Comparison of ENCODE assay signal across 14 cellular contexts in the genomic region with DNA sequence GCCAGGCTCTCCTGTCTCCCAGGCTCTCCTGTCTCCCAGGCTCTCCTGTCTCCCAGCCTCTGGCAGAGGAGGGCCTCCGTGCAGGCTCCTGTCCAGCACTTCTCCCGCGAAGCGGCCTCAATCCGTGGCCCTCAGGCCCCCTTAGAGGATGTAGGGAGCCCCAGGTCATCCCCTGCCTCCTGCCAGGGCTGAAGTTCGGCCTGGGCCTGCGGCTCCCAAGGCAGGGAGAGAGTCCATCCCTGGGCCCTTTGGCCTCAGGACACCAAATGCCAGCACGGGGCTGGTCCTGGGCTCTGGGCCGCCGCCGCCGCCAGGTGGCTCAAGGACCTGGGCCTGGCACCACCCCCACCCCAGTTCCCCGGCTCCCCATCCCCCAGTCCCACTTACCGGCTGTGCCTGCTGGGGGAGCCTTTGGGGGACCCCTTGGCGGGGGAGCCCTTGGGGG. TPM values are rescaled to one million over a fixed set of nuclear protein-coding genes. Genes with fewer than 3 reads are reported as not detected.
DNase-seq lines count a peak whose midpoint lies in the region; ATAC-seq and TF ChIP-seq lines count a peak whose summit lies in the region.
"Had no signal": no experiment of that assay in that cellular context is flagged by ENCODE, and none has a peak within 500 bp of the region (broad histone marks: within the 10 kb centered on the region; RNA-seq: fewer than 3 reads in every experiment).

No MANE protein-coding gene starts in this region.

- peak overlapping the region; percentile 71 for H3K4me3 ChIP-seq in PC-9
- H3K4me3 ChIP-seq: dorsolateral prefrontal cortex had no signal

- POLR2A ChIA-PET in PC-9 (lab: Charles Lee; ENCODE audit: unreplicated experiment), result interaction anchor here (0.8 kb wide), 1 partner anchor 27 kb away, joined by 4 read pairs; no protein-coding TSS in a partner anchor

- H3K27me3 ChIP-seq in PC-9 (ENCODE audit: insufficient read depth, low read depth) (no peaks in the 10 kb centered on the region), foreskin keratinocyte (no peaks in the 10 kb centered on the region)

- ATAC-seq in foreskin keratinocyte (peak; percentile 26), omental fat pad (ENCODE audit: low FRiP score) (peak; percentile 26), GM21360 (IDR thresholded peaks at IDR 0.05; ENCODE audit: unreplicated experiment) (no peak)

- peaks cover 10% of the 10 kb centered on the region; the same call in 1 of the 2 replicates for H3F3A ChIP-seq in PC-9 (ENCODE audit: insufficient read depth, low read depth)

- H3K4me1 ChIP-seq in PC-9 (replicated peaks; ENCODE audit: insufficient read depth) (peaks cover 25% of the 10 kb centered on the region), foreskin keratinocyte (peaks cover 4% of the 10 kb centered on the region)

- CTCF ChIA-PET in PC-9 (lab: Charles Lee), result no interaction called here

- no peaks in the 10 kb centered on the region for H3K36me3 ChIP-seq in PC-9 (ENCODE audit: low read depth)
- H3K36me3 ChIP-seq: tibial nerve had no signal

- no peaks in the 10 kb centered on the region for H4K20me1 ChIP-seq in PC-9 (ENCODE audit: insufficient read depth)

- peak overlapping the region; percentile 90 for H3K4me2 ChIP-seq in PC-9

- H3K9me2 ChIP-seq in PC-9 (ENCODE audit: insufficient read depth), result no peaks in the 10 kb centered on the region

- H3K27ac ChIP-seq in 22Rv1, result peak overlapping the region; percentile 58
- H3K27ac ChIP-seq in PC-9, result peak overlapping the region; percentile 47; the same call in 1 of the 2 replicates
- H3K27ac ChIP-seq in foreskin keratinocyte, result no peak overlapping the region
- H3K27ac ChIP-seq: dorsolateral prefrontal cortex had no signal

- no peaks in the 10 kb centered on the region for H3K9me3 ChIP-seq in PC-9 (ENCODE audit: insufficient read depth, low read depth)
- H3K9me3 ChIP-seq: tibial nerve had no signal

- peak overlapping the region; percentile 62; the same call in 1 of the 2 replicates for H2AFZ ChIP-seq in PC-9

- TF ChIP-seq CTCF in 22Rv1 (IDR thresholded peaks at IDR 0.05) (no peak), PC-9 (conservative IDR thresholded peaks at IDR 0.05) (no peak), foreskin keratinocyte (conservative IDR thresholded peaks at IDR 0.05) (peak; percentile 18), omental fat pad (IDR thresholded peaks at IDR 0.05) (no peak)

- H3K79me2 ChIP-seq in PC-9 (ENCODE audit: low read depth), result peaks cover 21% of the 10 kb centered on the region

- DNase-seq in PC-9, result no peak
- peak in 1 of 2 donors; percentile 56 for DNase-seq in foreskin keratinocyte
- no peak for DNase-seq in omental fat pad (ENCODE audit: low spot score)
- DNase-seq in head of caudate nucleus, result no peak
- no peak for DNase-seq in SIG-M5 treated with dmso at 0.1 percent for 504 hours (lab: John Stamatoyannopoulos, UW; ENCODE audit: unreplicated experiment)
- DNase-seq in NCI-H2171 (lab: John Stamatoyannopoulos, UW), result no peak
- DNase-seq: activated naive CD4-positive, alpha-beta T cell treated with anti-CD3 and anti-CD28 coated beads for 36 hours; dorsolateral prefrontal cortex; foreskin fibroblast; NCI-H1417 treated with DMSO at 0.1 percent for 48 hours had no signal

- intact Hi-C loops in PC-9 (cut with micrococcal nuclease; ENCODE audit: unreplicated experiment), result loop anchor here (1.0 to 2.0 kb wide), 2 partner anchors 27 to 48 kb away; a partner anchor contains a TSS
- intact Hi-C loops in head of caudate nucleus (cut with DNase I), result no loop called here

- TSS peak; percentile 56 for BruUV-seq in PC-9 (replicated peaks; lab: Mats Ljungman, UMichigan)

RNA-seq across cellular contexts. Expression of a gene that starts 0.4 kb away (rescaled TPM):
- total RNA-seq in PC-9 (2021) (60.8 and 77.8 TPM in 2 replicates), foreskin keratinocyte (15.9 and 17.6 TPM in 2 replicates), omental fat pad (1 to 10 TPM in 3 of 4 donors, under 1 TPM in 1; 0.47 to 3.7 (median 1.4) TPM)
- 10.9 and 12.6 TPM in 2 replicates for polyA plus RNA-seq in foreskin keratinocyte
- total RNA-seq: myocyte had no signal

RNA-seq across cellular contexts. Expression of a gene that starts 26.1 kb away (rescaled TPM):
- total RNA-seq in PC-9 (2021) (10.3 and 12.3 TPM in 2 replicates), foreskin keratinocyte (3.3 TPM in 2 replicates), omental fat pad (1 to 10 TPM; 5.0 to 8.0 (median 5.8) TPM)
- 3.0 and 3.4 TPM in 2 replicates for polyA plus RNA-seq in foreskin keratinocyte

RNA-seq across cellular contexts. Expression of a gene that starts 45.6 kb away (rescaled TPM):
- 69.7 and 91.7 TPM in 2 replicates for total RNA-seq in PC-9 (2021)
- 75.9 and 76.7 TPM in 2 replicates for total RNA-seq in foreskin keratinocyte
- polyA plus RNA-seq in foreskin keratinocyte, result 70.5 and 78.4 TPM in 2 replicates
- total RNA-seq in omental fat pad, result 10 to 100 TPM; 42.3 to 62.0 (median 49.6) TPM

RNA-seq across cellular contexts. Expression of a gene that starts 47.7 kb away (rescaled TPM):
- total RNA-seq in PC-9 (2021), result 19.6 and 22.7 TPM in 2 replicates
- 16.6 and 19.4 TPM in 2 replicates for total RNA-seq in foreskin keratinocyte
- polyA plus RNA-seq in foreskin keratinocyte, result 25.4 and 28.9 TPM in 2 replicates
- total RNA-seq in omental fat pad, result 10 to 100 TPM; 17.5 to 28.6 (median 19.9) TPM

RNA-seq across cellular contexts. Expression of a gene that starts 47.8 kb away (rescaled TPM):
- total RNA-seq in PC-9 (2021) (35.5 and 37.1 TPM in 2 replicates), foreskin keratinocyte (24.3 and 26.4 TPM in 2 replicates), omental fat pad (100 to 1,000 TPM in 3 of 4 donors, 10 to 100 TPM in 1; 63.7 to 176 (median 123) TPM)
- 5.8 and 6.4 TPM in 2 replicates for polyA plus RNA-seq in foreskin keratinocyte
